In the genomic region with DNA sequence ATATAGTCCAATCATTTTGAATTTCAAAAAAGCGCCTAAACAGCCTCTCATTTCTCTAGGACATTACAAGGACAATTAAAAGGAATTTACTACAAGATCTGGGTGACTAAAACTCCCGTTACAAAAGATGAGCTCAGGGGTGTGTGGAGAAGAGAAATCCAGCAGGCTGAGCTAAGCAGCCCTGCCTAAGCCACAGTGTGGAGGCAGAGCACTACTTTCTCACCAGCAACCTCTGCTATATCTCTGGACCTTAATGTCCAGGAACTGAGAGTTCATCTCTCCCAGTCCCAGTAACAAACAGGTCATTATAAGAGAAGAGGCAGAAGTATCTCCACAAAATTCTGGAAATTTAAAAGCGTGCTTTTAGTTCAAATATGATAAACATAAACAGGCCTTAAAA, we compare ENCODE assay signal across 23 cellular contexts. TPM values are rescaled to one million over a fixed set of nuclear protein-coding genes. Genes with fewer than 3 reads are reported as not detected.
DNase-seq lines count a peak whose midpoint lies in the region; ATAC-seq and TF ChIP-seq lines count a peak whose summit lies in the region.
"Had no signal": no experiment of that assay in that cellular context is flagged by ENCODE, and none has a peak within 500 bp of the region (broad histone marks: within the 10 kb centered on the region; RNA-seq: fewer than 3 reads in every experiment).

No MANE protein-coding gene starts in this region.

- no peak overlapping the region for H3K27ac Mint-ChIP-seq in activated CD4-positive, alpha-beta T cell treated with anti-CD3 and anti-CD28 coated beads, Interleukin-2, amount 10 ng/mL, durations not matched to agents 24 days and 14 days
- H3K27ac Mint-ChIP-seq in brain = no peak overlapping the region
- H3K27ac Mint-ChIP-seq: CD4-positive, alpha-beta T cell; immature natural killer cell had no signal

- no peaks in the 10 kb centered on the region for H3K36me3 ChIP-seq in kidney epithelial cell (ENCODE audit: control insufficient read depth, insufficient read depth, low read length)
- H3K36me3 ChIP-seq: neutrophil, upper lobe of left lung had no signal

- H3K27me3 ChIP-seq in kidney epithelial cell (ENCODE audit: control insufficient read depth, insufficient read depth, low read length) = no peaks in the 10 kb centered on the region
- H3K27me3 ChIP-seq: upper lobe of left lung had no signal

- H3K27me3 Mint-ChIP-seq in activated CD4-positive, alpha-beta T cell treated with anti-CD3 and anti-CD28 coated beads, Interleukin-2, amount 10 ng/mL, durations not matched to agents 24 days and 14 days = peaks cover 42% of the 10 kb centered on the region
- no peaks in the 10 kb centered on the region for H3K27me3 Mint-ChIP-seq in brain

- H3K4me3 Mint-ChIP-seq in activated CD4-positive, alpha-beta T cell treated with anti-CD3 and anti-CD28 coated beads, Interleukin-2, amount 10 ng/mL, durations not matched to agents 24 days and 14 days = no peak overlapping the region
- peak overlapping the region in 1 of 5 experiments; percentile 5 for H3K4me3 Mint-ChIP-seq in brain
- H3K4me3 Mint-ChIP-seq: CD4-positive, alpha-beta T cell; immature natural killer cell had no signal

- no peak overlapping the region for H3K4me3 ChIP-seq in kidney epithelial cell (ENCODE audit: low read depth, low read length)
- H3K4me3 ChIP-seq: upper lobe of left lung had no signal

- H3K9me3 Mint-ChIP-seq in activated CD4-positive, alpha-beta T cell treated with anti-CD3 and anti-CD28 coated beads, Interleukin-2, amount 10 ng/mL, durations not matched to agents 24 days and 14 days = no peaks in the 10 kb centered on the region
- H3K9me3 Mint-ChIP-seq in brain = peaks cover 0 to 3% (median 0%) of the 10 kb centered on the region in 5 experiments
- H3K9me3 Mint-ChIP-seq: CD4-positive, alpha-beta T cell; immature natural killer cell had no signal

- no peaks in the 10 kb centered on the region for H3K4me1 Mint-ChIP-seq in activated CD4-positive, alpha-beta T cell treated with anti-CD3 and anti-CD28 coated beads, Interleukin-2, amount 10 ng/mL, durations not matched to agents 24 days and 14 days
- peaks cover 29% of the 10 kb centered on the region for H3K4me1 Mint-ChIP-seq in brain

- intact Hi-C loops in activated CD4-positive, alpha-beta T cell treated with anti-CD3 and anti-CD28 coated beads, Interleukin-2, amount 10 ng/mL, durations not matched to agents 24 days and 14 days (cut with micrococcal nuclease) = no loop called here

- no peaks in the 10 kb centered on the region for H3K36me3 Mint-ChIP-seq in activated CD4-positive, alpha-beta T cell treated with anti-CD3 and anti-CD28 coated beads, Interleukin-2, amount 10 ng/mL, durations not matched to agents 24 days and 14 days (ENCODE audit: low read depth)
- H3K36me3 Mint-ChIP-seq in brain = no peaks in the 10 kb centered on the region
- H3K36me3 Mint-ChIP-seq: immature natural killer cell had no signal

- ATAC-seq in HG02885 (IDR thresholded peaks at IDR 0.05; ENCODE audit: poor library complexity, unreplicated experiment) (no peak), HG02759 (IDR thresholded peaks at IDR 0.05; ENCODE audit: unreplicated experiment) (no peak)
- ATAC-seq: HCT116 had no signal

- DNase-seq in activated CD4-positive, alpha-beta T cell treated with anti-CD3 and anti-CD28 coated beads, Interleukin-2, amount 10 ng/mL, durations not matched to agents 24 days and 14 days = peak; percentile 39
- DNase-seq in activated CD4-positive, alpha-beta T cell treated with anti-CD3 and anti-CD28 coated beads for 48 hours = no peak
- DNase-seq in kidney epithelial cell (ENCODE audit: low read depth) (no peak), superior temporal gyrus (ENCODE audit: extremely low spot score) (peak; percentile 24), H4 (ENCODE audit: low spot score) (no peak)
- DNase-seq: activated CD4-positive, CD25-positive, alpha-beta regulatory T cell treated with anti-CD3 and anti-CD28 coated beads, Interleukin-2, amount 50 U/mL, for 72 hours; activated naive CD4-positive, alpha-beta T cell treated with Interleukin-2 at 50 U/mL for 16 hours; caudate nucleus; CD4-positive, alpha-beta T cell; immature natural killer cell; mesendoderm; MM.1S; NCI-H2029; T-helper 1 cell; upper lobe of left lung had no signal

- TF ChIP-seq CTCF in brain (conservative IDR thresholded peaks at IDR 0.05) (peak; percentile 38 to 48), kidney epithelial cell (IDR thresholded peaks at IDR 0.05; ENCODE audit: insufficient read depth, low read length, poor library complexity, severe bottlenecking) (peak; percentile 23)

RNA-seq across cellular contexts. Expression of a gene that starts 18.9 kb away (rescaled TPM):
- total RNA-seq in activated CD4-positive, alpha-beta T cell treated with anti-CD3 and anti-CD28 coated beads, Interleukin-2, amount 10 ng/mL, durations not matched to agents 24 days and 14 days = not detected in 2 replicates
- polyA plus RNA-seq in brain (ENCODE audit: insufficient read depth, low read depth, low replicate concordance) = not detected
- not detected in 2 replicates for total RNA-seq in kidney epithelial cell
- total RNA-seq in H4 (2014; rRNA removed; shearing (Covaris generic)) = not detected in 2 replicates
- total RNA-seq: A673; CD4-positive, alpha-beta T cell; Daoy; glomerular endothelial cell had no signal
- polyA plus RNA-seq: immature natural killer cell had no signal

Comparison
In these comparisons a context has a peak if more than half of its experiments do, and no peak if none do; other contexts are left out.
1. DNase-seq: peak in activated CD4-positive, alpha-beta T cell treated with anti-CD3 and anti-CD28 coated beads, Interleukin-2, amount 10 ng/mL, durations not matched to agents 24 days and 14 days (single experiment) and superior temporal gyrus (single experiment); none in activated CD4-positive, alpha-beta T cell treated with anti-CD3 and anti-CD28 coated beads for 48 hours (single experiment), kidney epithelial cell (single experiment) and H4 (single experiment).